ENCODE assay signal across 11 cellular contexts in genomic region chr4:104425003-104425402, GRCh38.
DNase-seq lines count a peak whose midpoint lies in the region; ATAC-seq and TF ChIP-seq lines count a peak whose summit lies in the region.
"Had no signal": no experiment of that assay in that cellular context is flagged by ENCODE, and none has a peak within 500 bp of the region (broad histone marks: within the 10 kb centered on the region; RNA-seq: fewer than 3 reads in every experiment).

No MANE protein-coding gene starts in this region.

- DNase-seq in NCI-H1694 treated with DMSO at 0.1 percent for 48 hours (lab: John Stamatoyannopoulos, UW) (peak; percentile 13), NCI-H1694 (lab: John Stamatoyannopoulos, UW) (no peak), epithelial cell of proximal tubule (ENCODE audit: low read depth) (no peak), suprapubic skin (ENCODE audit: low spot score in 2 of 2) (no peak), NCI-H2196 treated with DMSO at 0.1 percent for 48 hours (lab: John Stamatoyannopoulos, UW; ENCODE audit: unreplicated experiment) (no peak), DMS153 treated with DMSO at 0.1 percent for 48 hours (lab: John Stamatoyannopoulos, UW; ENCODE audit: unreplicated experiment) (no peak)
- DNase-seq: HCEC 1CT, MV-4-11 had no signal

- H3K27ac ChIP-seq in suprapubic skin, result no peak overlapping the region
- H3K27ac ChIP-seq: VCaP had no signal

- peak overlapping the region; percentile 60 for H3K4me3 ChIP-seq in epithelial cell of proximal tubule (ENCODE audit: low read depth, low read length)
- H3K4me3 ChIP-seq in mucosa of stomach (ENCODE audit: low read length), result peak overlapping the region; percentile 40
- H3K4me3 ChIP-seq in suprapubic skin, result peak overlapping the region; percentile 39

- TF ChIP-seq EP300 in suprapubic skin (IDR thresholded peaks at IDR 0.05), result no peak

- TF ChIP-seq CTCF in epithelial cell of proximal tubule (conservative IDR thresholded peaks at IDR 0.05; ENCODE audit: low read depth, low read length), result no peak
- TF ChIP-seq CTCF in suprapubic skin (IDR thresholded peaks at IDR 0.05), result no peak

- H3K36me3 ChIP-seq in mucosa of stomach (ENCODE audit: control insufficient read depth, insufficient read depth, low read length) (no peaks in the 10 kb centered on the region), suprapubic skin (no peaks in the 10 kb centered on the region)

- TF ChIP-seq POLR2A in suprapubic skin (IDR thresholded peaks at IDR 0.05), result no peak

- H3K27me3 ChIP-seq in mucosa of stomach (ENCODE audit: control insufficient read depth, insufficient read depth, low read length), result no peaks in the 10 kb centered on the region
- H3K27me3 ChIP-seq in suprapubic skin, result no peaks in the 10 kb centered on the region

- H3K9me3 ChIP-seq in mucosa of stomach (ENCODE audit: control insufficient read depth, low read length), result no peaks in the 10 kb centered on the region
- no peaks in the 10 kb centered on the region for H3K9me3 ChIP-seq in suprapubic skin

- peak overlapping the region; percentile 45 for H3K9ac ChIP-seq in mucosa of stomach (ENCODE audit: low read length)

- 11% methylated on average over 8 of the region's 8 CpGs for WGBS in suprapubic skin

- H3K4me1 ChIP-seq in mucosa of stomach (ENCODE audit: control insufficient read depth, insufficient read depth, low read length), result peaks cover 11% of the 10 kb centered on the region
- peaks cover 8% of the 10 kb centered on the region for H3K4me1 ChIP-seq in suprapubic skin

- no peak for ATAC-seq in GM21717 (IDR thresholded peaks at IDR 0.05; ENCODE audit: unreplicated experiment)
